ENCODE assay signal across 24 cellular contexts in the genomic region with DNA sequence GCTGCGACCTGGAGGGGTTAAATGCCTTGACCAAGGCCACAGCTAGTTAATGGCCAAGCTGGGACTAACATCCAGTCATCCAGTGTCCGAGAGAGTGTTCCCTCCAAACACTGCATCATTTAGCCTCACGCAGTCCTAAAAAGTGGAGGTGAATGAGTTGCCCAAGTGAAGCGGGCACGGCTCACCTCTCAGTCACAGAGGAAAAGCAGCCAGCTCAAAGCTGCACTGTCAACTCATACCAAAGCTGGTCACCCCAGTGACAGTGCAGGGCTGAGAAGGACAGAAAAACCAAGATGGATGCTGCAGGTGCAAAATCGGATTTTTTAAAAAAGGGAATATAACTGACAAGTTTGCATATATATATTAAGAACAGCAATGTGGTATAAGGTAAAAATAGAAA.
DNase-seq lines count a peak whose midpoint lies in the region; ATAC-seq, FAIRE-seq and TF ChIP-seq lines count a peak whose summit lies in the region.
"Had no signal": no experiment of that assay in that cellular context is flagged by ENCODE, and none has a peak within 500 bp of the region (broad histone marks: within the 10 kb centered on the region; RNA-seq: fewer than 3 reads in every experiment).

No MANE protein-coding gene starts in this region.

- peak overlapping the region in 1 of 3 experiments; percentile 82; a peak in 2 of 7 replicates for H3K27ac Mint-ChIP-seq in H9
- no peak overlapping the region for H3K27ac Mint-ChIP-seq in activated T-helper 2 cell treated with anti-CD3 and anti-CD28 coated beads, Interferon-gamma antibody, Interleukin-2, Interleukin-4, amounts not matched to agents 10 μg/mL and 5 μg/mL and 100 μg/mL, durations not matched to agents 14 hours and 24 hours and 36 hours
- H3K27ac Mint-ChIP-seq in activated naive CD4-positive, alpha-beta T cell treated with anti-CD3 and anti-CD28 coated beads, Interleukin-2, amount 50 U/mL, for 72 hours = no peak overlapping the region
- H3K27ac Mint-ChIP-seq: B cell; CD4-positive, alpha-beta T cell; CD8-positive, alpha-beta T cell had no signal

- H3K79me2 ChIP-seq in H9 (ENCODE audit: insufficient read depth, low read length) = no peaks in the 10 kb centered on the region

- H4K8ac ChIP-seq in H9 (replicated peaks; ENCODE audit: insufficient read length, low read depth, low read length) = no peak overlapping the region

- no peak overlapping the region for H3K18ac ChIP-seq in H9 (ENCODE audit: insufficient read length, low read depth, low read length)

- H2AK5ac ChIP-seq in H9 (ENCODE audit: insufficient read length, low read length) = no peak overlapping the region

- no peaks in the 10 kb centered on the region for H4K20me1 ChIP-seq in H9 (ENCODE audit: control insufficient read depth, insufficient read depth, insufficient read length)
- H4K20me1 ChIP-seq: BLaER1 treated with 17β-estradiol and CSF1 and Interleukin-3, amounts not matched to agents 10 nM and 100 nM had no signal

- no peaks in the 10 kb centered on the region for H3K27me3 ChIP-seq in A673 (replicated peaks; ENCODE audit: insufficient read depth, low read depth, low read length, poor library complexity)
- H3K27me3 ChIP-seq in H9 (ENCODE audit: insufficient read depth, low read length) = no peaks in the 10 kb centered on the region
- H3K27me3 ChIP-seq: BLaER1 treated with 17β-estradiol and CSF1 and Interleukin-3, amounts not matched to agents 10 nM and 100 nM had no signal

- DNase-seq in A673 (ENCODE audit: low spot score) (no peak), H9 (peak; percentile 6), coronary artery (ENCODE audit: low spot score) (peak; percentile 53), mesenteric fat pad (ENCODE audit: low spot score) (peak; percentile 26), urothelium cell line (ENCODE audit: low spot score) (no peak)
- DNase-seq in activated T-helper 2 cell treated with anti-CD3 and anti-CD28 coated beads, Interferon-gamma antibody, Interleukin-2, Interleukin-4, amounts not matched to agents 10 μg/mL and 5 μg/mL and 100 μg/mL, durations not matched to agents 14 hours and 24 hours and 36 hours (ENCODE audit: low spot score) = no peak
- no peak for DNase-seq in activated naive CD4-positive, alpha-beta T cell treated with anti-CD3 and anti-CD28 coated beads, Interleukin-2, amount 50 U/mL, for 72 hours (ENCODE audit: low spot score in 2 of 2)
- DNase-seq: 8988T; AML-193; Caco-2; Calu3; CD4-positive, alpha-beta T cell; DMS79 treated with DMSO at 0.1 percent for 48 hours; GF-D8 had no signal

- POLR2A ChIA-PET in A673 (lab: Charles Lee; ENCODE audit: low non-redundant PET) = no interaction called here

- CTCF ChIA-PET in A673 (lab: Charles Lee) = no interaction called here

- intact Hi-C loops in A673 (cut with micrococcal nuclease; ENCODE audit: unreplicated experiment) = no loop called here
- intact Hi-C loops in activated T-helper 2 cell treated with anti-CD3 and anti-CD28 coated beads, Interferon-gamma antibody, Interleukin-2, Interleukin-4, amounts not matched to agents 10 μg/mL and 5 μg/mL and 100 μg/mL, durations not matched to agents 14 hours and 24 hours and 36 hours (cut with micrococcal nuclease) = no loop called here

- H3K23me2 ChIP-seq in H9 (ENCODE audit: insufficient read length, low read depth, low read length, poor library complexity, severe bottlenecking) = no peaks in the 10 kb centered on the region

- no peak for FAIRE-seq in urothelium cell line (lab: Jason Lieb, UNC)
- FAIRE-seq: A204.1, D721Med, G401.6, GM12891, GM19239 had no signal

- H3K4me1 ChIP-seq in A673 (ENCODE audit: insufficient read depth, low read length, poor library complexity, severe bottlenecking) (peaks cover 64% of the 10 kb centered on the region), H9 (ENCODE audit: insufficient read depth, low read length) (peaks cover 13% of the 10 kb centered on the region; the same call in 1 of the 2 replicates)
- H3K4me1 ChIP-seq: Caco-2 had no signal

- no peaks in the 10 kb centered on the region for H3K9me3 ChIP-seq in A673 (ENCODE audit: low read depth, low read length, poor library complexity, severe bottlenecking)
- no peaks in the 10 kb centered on the region for H3K9me3 ChIP-seq in H9 (ENCODE audit: control insufficient read depth, low read depth, low read length)
- H3K9me3 ChIP-seq: Caco-2 had no signal

- H3K27ac ChIP-seq in A673 (ENCODE audit: low read depth, low read length, poor library complexity, severe bottlenecking) = peak overlapping the region; percentile 56
- H3K27ac ChIP-seq in H9 (ENCODE audit: insufficient read length, low read depth, low read length) = no peak overlapping the region
- H3K27ac ChIP-seq in coronary artery = no peak overlapping the region
- H3K27ac ChIP-seq: BLaER1 treated with 17β-estradiol and CSF1 and Interleukin-3, amounts not matched to agents 10 nM and 100 nM; C4-2B had no signal

- H3K9ac ChIP-seq in H9 (ENCODE audit: extremely low read depth, insufficient read length, low read length) = no peak overlapping the region
- H3K9ac ChIP-seq: BLaER1 treated with 17β-estradiol and CSF1 and Interleukin-3, amounts not matched to agents 10 nM and 100 nM had no signal

- no peak overlapping the region for H3K14ac ChIP-seq in H9 (ENCODE audit: insufficient read depth, low read length)

- no peak overlapping the region for H2AFZ ChIP-seq in H9 (ENCODE audit: low read length)

- no peak overlapping the region for H3K4me3 ChIP-seq in A673 (ENCODE audit: low read depth, low read length, poor library complexity, severe bottlenecking)
- no peak overlapping the region for H3K4me3 ChIP-seq in coronary artery
- H3K4me3 ChIP-seq: BLaER1 treated with 17β-estradiol and CSF1 and Interleukin-3, amounts not matched to agents 10 nM and 100 nM had no signal

- H4K91ac ChIP-seq in H9 (ENCODE audit: insufficient read length, low read depth, low read length) = no peak overlapping the region

- H3T11ph ChIP-seq in H9 (ENCODE audit: low read length) = no peak overlapping the region

- H3K4me3 Mint-ChIP-seq in H9 = no peak overlapping the region
- H3K4me3 Mint-ChIP-seq in activated T-helper 2 cell treated with anti-CD3 and anti-CD28 coated beads, Interferon-gamma antibody, Interleukin-2, Interleukin-4, amounts not matched to agents 10 μg/mL and 5 μg/mL and 100 μg/mL, durations not matched to agents 14 hours and 24 hours and 36 hours (ENCODE audit: low read depth) = no peak overlapping the region
- H3K4me3 Mint-ChIP-seq: B cell; CD4-positive, alpha-beta T cell; CD8-positive, alpha-beta T cell had no signal

- peaks cover 38% of the 10 kb centered on the region in 2 experiments for H3K4me1 Mint-ChIP-seq in H9
- no peaks in the 10 kb centered on the region for H3K4me1 Mint-ChIP-seq in activated T-helper 2 cell treated with anti-CD3 and anti-CD28 coated beads, Interferon-gamma antibody, Interleukin-2, Interleukin-4, amounts not matched to agents 10 μg/mL and 5 μg/mL and 100 μg/mL, durations not matched to agents 14 hours and 24 hours and 36 hours (ENCODE audit: low read depth)
- H3K4me1 Mint-ChIP-seq: B cell had no signal

- no peak overlapping the region for H2BK20ac ChIP-seq in H9 (ENCODE audit: low read depth, low read length, poor library complexity, severe bottlenecking)

- H3K36me3 Mint-ChIP-seq in H9 (ENCODE audit: insufficient read depth in 1 of 3, low read depth in 3 of 3) = peaks cover 0 to 5% (median 0%) of the 10 kb centered on the region in 3 experiments; a peak in 2 of 7 replicates
- H3K36me3 Mint-ChIP-seq in activated T-helper 2 cell treated with anti-CD3 and anti-CD28 coated beads, Interferon-gamma antibody, Interleukin-2, Interleukin-4, amounts not matched to agents 10 μg/mL and 5 μg/mL and 100 μg/mL, durations not matched to agents 14 hours and 24 hours and 36 hours (ENCODE audit: low read depth) = no peaks in the 10 kb centered on the region
- H3K36me3 Mint-ChIP-seq in activated naive CD4-positive, alpha-beta T cell treated with anti-CD3 and anti-CD28 coated beads, Interleukin-2, amount 50 U/mL, for 72 hours = no peaks in the 10 kb centered on the region
- H3K36me3 Mint-ChIP-seq: CD8-positive, alpha-beta T cell had no signal

- no peak overlapping the region for H3K4ac ChIP-seq in H9 (ENCODE audit: low read depth, low read length)

- H3K56ac ChIP-seq in H9 (ENCODE audit: insufficient read length, low read depth, low read length) = no peak overlapping the region

- H3K27me3 Mint-ChIP-seq in H9 (ENCODE audit: low read depth) = no peaks in the 10 kb centered on the region
- H3K27me3 Mint-ChIP-seq in activated T-helper 2 cell treated with anti-CD3 and anti-CD28 coated beads, Interferon-gamma antibody, Interleukin-2, Interleukin-4, amounts not matched to agents 10 μg/mL and 5 μg/mL and 100 μg/mL, durations not matched to agents 14 hours and 24 hours and 36 hours (ENCODE audit: low read depth) = peaks cover 3% of the 10 kb centered on the region
- H3K27me3 Mint-ChIP-seq: B cell had no signal

- no peak overlapping the region for H2BK120ac ChIP-seq in H9 (ENCODE audit: low read depth, low read length, poor library complexity, severe bottlenecking)

- H3K9me3 Mint-ChIP-seq in H9 = peaks cover 0 to 2% of the 10 kb centered on the region in 2 experiments; a peak in 2 of 5 replicates
- no peaks in the 10 kb centered on the region for H3K9me3 Mint-ChIP-seq in activated T-helper 2 cell treated with anti-CD3 and anti-CD28 coated beads, Interferon-gamma antibody, Interleukin-2, Interleukin-4, amounts not matched to agents 10 μg/mL and 5 μg/mL and 100 μg/mL, durations not matched to agents 14 hours and 24 hours and 36 hours
- H3K9me3 Mint-ChIP-seq in activated naive CD4-positive, alpha-beta T cell treated with anti-CD3 and anti-CD28 coated beads, Interleukin-2, amount 50 U/mL, for 72 hours = no peaks in the 10 kb centered on the region
- H3K9me3 Mint-ChIP-seq: CD4-positive, alpha-beta T cell; CD8-positive, alpha-beta T cell had no signal

- no peak overlapping the region for H3K23ac ChIP-seq in H9 (ENCODE audit: insufficient read length, low read depth, low read length)

- TF ChIP-seq CTCF in A673 (conservative IDR thresholded peaks at IDR 0.05; ENCODE audit: low read depth, low read length) (no peak), H9 (conservative IDR thresholded peaks at IDR 0.05) (no peak), coronary artery (IDR thresholded peaks at IDR 0.05) (no peak)

- no peak overlapping the region for H2BK15ac ChIP-seq in H9 (ENCODE audit: low read depth, low read length)

- WGBS in H9 (ENCODE audit: extremely low coverage, insufficient read length, low lambda C conversion rate) = no CpG with 5 or more reads among the region's 6 CpGs

- no peak overlapping the region for H3K4me2 ChIP-seq in H9 (ENCODE audit: insufficient read depth, insufficient read length, low read length)
- H3K4me2 ChIP-seq: BLaER1 treated with 17β-estradiol and CSF1 and Interleukin-3, amounts not matched to agents 10 nM and 100 nM had no signal

- BruUV-seq in A673 (replicated peaks; lab: Mats Ljungman, UMichigan) = no TSS peak

- H2BK5ac ChIP-seq in H9 (ENCODE audit: insufficient read length, low read length) = no peak overlapping the region

- no peaks in the 10 kb centered on the region for H3K79me1 ChIP-seq in H9 (ENCODE audit: insufficient read depth, low read depth, low read length, poor library complexity, severe bottlenecking)

- no peak for ATAC-seq in GM21576 (IDR thresholded peaks at IDR 0.05; ENCODE audit: unreplicated experiment)
- ATAC-seq in activated naive CD4-positive, alpha-beta T cell treated with anti-CD3 and anti-CD28 coated beads, Interleukin-2, amount 50 U/mL, for 72 hours = no peak
- ATAC-seq: CD8-positive, alpha-beta T cell had no signal

- H4K5ac ChIP-seq in H9 (ENCODE audit: insufficient read length, low read depth, low read length) = no peak overlapping the region

- H3K36me3 ChIP-seq in A673 (ENCODE audit: insufficient read depth, low read length, poor library complexity, severe bottlenecking) = no peaks in the 10 kb centered on the region
- H3K36me3 ChIP-seq: BLaER1 treated with 17β-estradiol and CSF1 and Interleukin-3, amounts not matched to agents 10 nM and 100 nM had no signal

- H2BK12ac ChIP-seq in H9 (ENCODE audit: insufficient read length, low read depth, low read length) = no peak overlapping the region

Comparison
In these comparisons a context has a peak if more than half of its experiments do, and no peak if none do; other contexts are left out.
1. DNase-seq: peak in H9 (single experiment), coronary artery (single experiment) and mesenteric fat pad (single experiment); none in A673 (single experiment), activated T-helper 2 cell treated with anti-CD3 and anti-CD28 coated beads, Interferon-gamma antibody, Interleukin-2, Interleukin-4, amounts not matched to agents 10 μg/mL and 5 μg/mL and 100 μg/mL, durations not matched to agents 14 hours and 24 hours and 36 hours (single experiment), activated naive CD4-positive, alpha-beta T cell treated with anti-CD3 and anti-CD28 coated beads, Interleukin-2, amount 50 U/mL, for 72 hours (0 of 2) and urothelium cell line (single experiment).